1 cellular context compared by ENCODE assay signal in the genomic region with DNA sequence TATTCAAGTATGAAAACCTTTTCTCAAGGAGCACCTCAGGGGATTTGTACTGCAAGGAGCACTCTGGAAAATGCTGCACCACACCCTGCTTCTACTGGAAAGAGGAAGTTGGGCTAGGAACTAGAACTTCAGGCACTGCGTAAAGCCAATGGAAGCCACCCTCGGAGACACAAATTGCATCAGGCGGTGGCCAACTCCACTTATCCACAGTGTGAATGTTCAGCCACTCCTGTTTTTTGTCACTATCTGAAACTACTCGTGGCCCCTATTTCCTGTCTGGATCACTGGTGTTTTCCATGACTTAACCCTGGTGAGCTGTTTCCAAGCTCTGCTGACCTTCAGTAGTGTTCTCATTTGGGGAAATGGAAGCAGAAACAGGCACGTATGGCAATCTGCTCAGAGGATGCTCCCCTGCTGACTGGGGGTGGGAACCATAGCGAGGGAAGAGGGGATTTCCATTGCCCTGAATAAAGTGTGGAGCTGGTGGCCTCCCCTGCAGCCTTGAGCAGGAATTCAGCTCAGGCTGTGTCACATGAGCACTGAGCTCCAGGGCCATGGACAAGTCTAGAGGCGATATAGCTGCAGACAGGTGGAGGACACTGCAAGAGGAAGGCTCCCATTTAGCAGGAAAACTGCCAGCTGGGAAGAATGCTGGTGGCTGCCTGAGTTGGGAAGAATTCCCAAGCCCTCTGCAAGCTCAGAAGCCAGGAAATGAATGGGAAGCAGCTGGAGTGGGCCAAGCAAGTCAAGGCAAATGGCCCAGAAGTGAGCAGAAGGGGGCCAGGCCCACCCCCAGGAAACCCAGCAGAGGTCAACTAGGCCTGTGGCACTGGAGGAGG.
TF ChIP-seq lines count a peak whose summit lies in the region.

No MANE protein-coding gene starts in this region.

TF ChIP-seq in K562, 482 proteins besides CTCF, POLR2A, EP300 and RAD21 (continued from another document and continues in another):
- TF ChIP-seq ETV6 (IDR thresholded peaks at IDR 0.05; ENCODE audit: borderline replicate concordance in 1 of 2, low read depth in 2 of 2, low read length in 1 of 2) (no peak), ETV6 (CRISPR knock-in tag; IDR thresholded peaks at IDR 0.05; ENCODE audit: borderline replicate concordance) (no peak), RBM39 (optimal IDR thresholded peaks at IDR 0.05; ENCODE audit: low read depth, low read length) (no peak), E2F5 (CRISPR knock-in tag; IDR thresholded peaks at IDR 0.05) (no peak), MYC (IDR thresholded peaks at IDR 0.05; ENCODE audit: low read depth, low read length) (no peak), MYC (CRISPR knock-in tag; IDR thresholded peaks at IDR 0.05; ENCODE audit: borderline replicate concordance, low read depth) (no peak), FOXO4 (CRISPR knock-in tag; IDR thresholded peaks at IDR 0.05) (no peak), RBM34 (IDR thresholded peaks at IDR 0.05; ENCODE audit: borderline replicate concordance, insufficient read depth, low read length) (no peak), NRF1 (conservative IDR thresholded peaks at IDR 0.05 in 1 of 2, IDR thresholded peaks at IDR 0.05 in 1 of 2) (0 out of 4 replicates have a peak, but pooled peaks of 1 of the 2 experiments have one; percentile 8), ZNF217 (CRISPR knock-in tag; IDR thresholded peaks at IDR 0.05) (no peak), ZNF764 (CRISPR knock-in tag; IDR thresholded peaks at IDR 0.05; ENCODE audit: low read depth) (no peak), TCF3 (CRISPR knock-in tag; IDR thresholded peaks at IDR 0.05) (no peak), SFPQ (IDR thresholded peaks at IDR 0.05; ENCODE audit: low read depth, low read length) (no peak), CC2D1A (IDR thresholded peaks at IDR 0.05) (no peak), TCFL5 (CRISPR knock-in tag; conservative IDR thresholded peaks at IDR 0.05) (no peak), PCBP1 (IDR thresholded peaks at IDR 0.05; ENCODE audit: low read depth, low read length, poor library complexity, severe bottlenecking) (no peak), MAZ (CRISPR knock-in tag; conservative IDR thresholded peaks at IDR 0.05 in 1 of 2, IDR thresholded peaks at IDR 0.05 in 1 of 2) (no peak), SAFB2 (IDR thresholded peaks at IDR 0.05; ENCODE audit: borderline replicate concordance, low read depth, low read length, severe bottlenecking) (no peak), MTA1 (IDR thresholded peaks at IDR 0.05; ENCODE audit: borderline replicate concordance) (0 out of 2 replicates have a peak, but pooled peaks have one; percentile 21), ZFP36 (IDR thresholded peaks at IDR 0.05; ENCODE audit: low read depth, low read length, partially characterized antibody) (no peak), NR2C1 (IDR thresholded peaks at IDR 0.05) (no peak), NR2C1 (tag; IDR thresholded peaks at IDR 0.05) (0 out of 2 replicates have a peak, but pooled peaks have one; percentile 34), TEAD2 (tag; IDR thresholded peaks at IDR 0.05) (no peak), CBX1 (IDR thresholded peaks at IDR 0.05; ENCODE audit: low read depth) (no peak), ZNF830 (CRISPR knock-in tag; IDR thresholded peaks at IDR 0.05) (no peak), ZNF584 (CRISPR knock-in tag; IDR thresholded peaks at IDR 0.05; ENCODE audit: low read depth) (peak; percentile 31; the same call in 1 of the 2 replicates), THRA (IDR thresholded peaks at IDR 0.05) (no peak), THRAP3 (IDR thresholded peaks at IDR 0.05; ENCODE audit: borderline replicate concordance) (no peak), ZSCAN32 (CRISPR knock-in tag; IDR thresholded peaks at IDR 0.05) (no peak), ZNF707 (CRISPR knock-in tag; conservative IDR thresholded peaks at IDR 0.05) (no peak), PHTF2 (CRISPR knock-in tag; IDR thresholded peaks at IDR 0.05) (no peak), HIVEP1 (CRISPR knock-in tag; IDR thresholded peaks at IDR 0.05) (no peak), POLR2AphosphoS5 (IDR thresholded peaks at IDR 0.05; ENCODE audit: control insufficient read depth, insufficient read depth, low read depth, low read length) (no peak), CHD1 (IDR thresholded peaks at IDR 0.05; ENCODE audit: low read length) (no peak), L3MBTL2 (IDR thresholded peaks at IDR 0.05) (peak; percentile 40), ZBTB5 (IDR thresholded peaks at IDR 0.05) (no peak), ZNF124 (CRISPR knock-in tag; IDR thresholded peaks at IDR 0.05) (no peak), ZFX (CRISPR knock-in tag; IDR thresholded peaks at IDR 0.05) (peak; percentile 23; the same call in 1 of the 2 replicates), ZNF316 (IDR thresholded peaks at IDR 0.05) (no peak), SMAD1 (IDR thresholded peaks at IDR 0.05; ENCODE audit: low read depth, low read length, partially characterized antibody) (no peak), NCOA4 (IDR thresholded peaks at IDR 0.05; ENCODE audit: partially characterized antibody) (no peak), NR1H2 (CRISPR knock-in tag; IDR thresholded peaks at IDR 0.05) (no peak), LCOR (CRISPR knock-in tag; IDR thresholded peaks at IDR 0.05) (no peak)
- TF ChIP-seq, protein P1, sequence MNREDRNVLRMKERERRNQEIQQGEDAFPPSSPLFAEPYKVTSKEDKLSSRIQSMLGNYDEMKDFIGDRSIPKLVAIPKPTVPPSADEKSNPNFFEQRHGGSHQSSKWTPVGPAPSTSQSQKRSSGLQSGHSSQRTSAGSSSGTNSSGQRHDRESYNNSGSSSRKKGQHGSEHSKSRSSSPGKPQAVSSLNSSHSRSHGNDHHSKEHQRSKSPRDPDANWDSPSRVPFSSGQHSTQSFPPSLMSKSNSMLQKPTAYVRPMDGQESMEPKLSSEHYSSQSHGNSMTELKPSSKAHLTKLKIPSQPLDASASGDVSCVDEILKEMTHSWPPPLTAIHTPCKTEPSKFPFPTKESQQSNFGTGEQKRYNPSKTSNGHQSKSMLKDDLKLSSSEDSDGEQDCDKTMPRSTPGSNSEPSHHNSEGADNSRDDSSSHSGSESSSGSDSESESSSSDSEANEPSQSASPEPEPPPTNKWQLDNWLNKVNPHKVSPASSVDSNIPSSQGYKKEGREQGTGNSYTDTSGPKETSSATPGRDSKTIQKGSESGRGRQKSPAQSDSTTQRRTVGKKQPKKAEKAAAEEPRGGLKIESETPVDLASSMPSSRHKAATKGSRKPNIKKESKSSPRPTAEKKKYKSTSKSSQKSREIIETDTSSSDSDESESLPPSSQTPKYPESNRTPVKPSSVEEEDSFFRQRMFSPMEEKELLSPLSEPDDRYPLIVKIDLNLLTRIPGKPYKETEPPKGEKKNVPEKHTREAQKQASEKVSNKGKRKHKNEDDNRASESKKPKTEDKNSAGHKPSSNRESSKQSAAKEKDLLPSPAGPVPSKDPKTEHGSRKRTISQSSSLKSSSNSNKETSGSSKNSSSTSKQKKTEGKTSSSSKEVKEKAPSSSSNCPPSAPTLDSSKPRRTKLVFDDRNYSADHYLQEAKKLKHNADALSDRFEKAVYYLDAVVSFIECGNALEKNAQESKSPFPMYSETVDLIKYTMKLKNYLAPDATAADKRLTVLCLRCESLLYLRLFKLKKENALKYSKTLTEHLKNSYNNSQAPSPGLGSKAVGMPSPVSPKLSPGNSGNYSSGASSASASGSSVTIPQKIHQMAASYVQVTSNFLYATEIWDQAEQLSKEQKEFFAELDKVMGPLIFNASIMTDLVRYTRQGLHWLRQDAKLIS (CRISPR knock-in tag; IDR thresholded peaks at IDR 0.05): no peak
- TF ChIP-seq, protein P2, sequence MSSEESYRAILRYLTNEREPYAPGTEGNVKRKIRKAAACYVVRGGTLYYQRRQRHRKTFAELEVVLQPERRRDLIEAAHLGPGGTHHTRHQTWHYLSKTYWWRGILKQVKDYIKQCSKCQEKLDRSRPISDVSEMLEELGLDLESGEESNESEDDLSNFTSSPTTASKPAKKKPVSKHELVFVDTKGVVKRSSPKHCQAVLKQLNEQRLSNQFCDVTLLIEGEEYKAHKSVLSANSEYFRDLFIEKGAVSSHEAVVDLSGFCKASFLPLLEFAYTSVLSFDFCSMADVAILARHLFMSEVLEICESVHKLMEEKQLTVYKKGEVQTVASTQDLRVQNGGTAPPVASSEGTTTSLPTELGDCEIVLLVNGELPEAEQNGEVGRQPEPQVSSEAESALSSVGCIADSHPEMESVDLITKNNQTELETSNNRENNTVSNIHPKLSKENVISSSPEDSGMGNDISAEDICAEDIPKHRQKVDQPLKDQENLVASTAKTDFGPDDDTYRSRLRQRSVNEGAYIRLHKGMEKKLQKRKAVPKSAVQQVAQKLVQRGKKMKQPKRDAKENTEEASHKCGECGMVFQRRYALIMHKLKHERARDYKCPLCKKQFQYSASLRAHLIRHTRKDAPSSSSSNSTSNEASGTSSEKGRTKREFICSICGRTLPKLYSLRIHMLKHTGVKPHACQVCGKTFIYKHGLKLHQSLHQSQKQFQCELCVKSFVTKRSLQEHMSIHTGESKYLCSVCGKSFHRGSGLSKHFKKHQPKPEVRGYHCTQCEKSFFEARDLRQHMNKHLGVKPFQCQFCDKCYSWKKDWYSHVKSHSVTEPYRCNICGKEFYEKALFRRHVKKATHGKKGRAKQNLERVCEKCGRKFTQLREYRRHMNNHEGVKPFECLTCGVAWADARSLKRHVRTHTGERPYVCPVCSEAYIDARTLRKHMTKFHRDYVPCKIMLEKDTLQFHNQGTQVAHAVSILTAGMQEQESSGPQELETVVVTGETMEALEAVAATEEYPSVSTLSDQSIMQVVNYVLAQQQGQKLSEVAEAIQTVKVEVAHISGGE (CRISPR knock-in tag; IDR thresholded peaks at IDR 0.05): peak in 1 of 3 experiments; percentile 46; a peak in 1 of 6 replicates
